ENCODE assay signal across 28 cellular contexts in genomic region chr18:23568265-23568664, GRCh38.
"Had no signal": no experiment of that assay in that cellular context is flagged by ENCODE, and none has a peak within 500 bp of the region (broad histone marks: within the 10 kb centered on the region; RNA-seq: fewer than 3 reads in every experiment).

No MANE protein-coding gene starts in this region.

- FAIRE-seq: bronchial epithelial cell, colon, endometrium, keratinocyte had no signal

- H3K27ac Mint-ChIP-seq: activated CD4-positive, alpha-beta T cell treated with anti-CD3 and anti-CD28 coated beads for 36 hours; T-helper 2 cell treated with Interferon-gamma antibody and Interleukin-4, amounts not matched to agents 5 μg/mL and 100 μg/mL, for 36 hours had no signal

- H3K27ac ChIP-seq: epithelial cell of prostate, gastrocnemius medialis, ovary, right atrium auricular region, spleen, thoracic aorta, uterus had no signal

- H3K4me3 ChIP-seq: gastrocnemius medialis, ovary, right atrium auricular region, spleen, thoracic aorta, uterus had no signal

- H3K4me1 ChIP-seq: uterus had no signal

- H3K27me3 ChIP-seq: gastrocnemius medialis, ovary, right atrium auricular region, spleen, uterus had no signal

- H3K9me3 ChIP-seq: gastrocnemius medialis, ovary, right atrium auricular region, spleen, thoracic aorta, uterus had no signal

- H3K9me3 Mint-ChIP-seq: T-helper 2 cell treated with Interferon-gamma antibody and Interleukin-4, amounts not matched to agents 5 μg/mL and 100 μg/mL, for 36 hours had no signal

- DNase-seq: activated CD4-positive, alpha-beta T cell treated with anti-CD3 and anti-CD28 coated beads for 36 hours; activated CD4-positive, alpha-beta T cell treated with anti-CD3 and anti-CD28 coated beads, Interleukin-2, amount 50 U/mL, for 48 hours; activated CD4-positive, CD25-positive, alpha-beta regulatory T cell; activated CD8-positive, alpha-beta memory T cell treated with anti-CD3 and anti-CD28 coated beads for 24 hours; activated gamma-delta T cell; activated naive CD4-positive, alpha-beta T cell treated with anti-CD3 and anti-CD28 coated beads, Interleukin-2, amount 50 U/mL, for 16 hours; activated T-cell treated with anti-CD3 and anti-CD28 coated beads, Interleukin-2, amount 50 U/mL, for 1 hour; amygdala; dermis blood vessel endothelial cell; effector CD4-positive, alpha-beta T cell; gastrocnemius medialis; glutamatergic neuron; left cardiac atrium; left ventricle myocardium superior; ovary; spleen; stimulated activated naive CD4-positive, alpha-beta T cell treated with Interleukin-2 at 50 U/mL for 16 hours; T-helper 1 cell; trophoblast cell; uterus had no signal

- H3K36me3 ChIP-seq: ovary, uterus had no signal

- H3K27me3 Mint-ChIP-seq: activated CD4-positive, alpha-beta T cell treated with anti-CD3 and anti-CD28 coated beads for 36 hours had no signal

- H3K4me3 Mint-ChIP-seq: activated CD4-positive, alpha-beta T cell treated with anti-CD3 and anti-CD28 coated beads for 36 hours; T-helper 2 cell treated with Interferon-gamma antibody and Interleukin-4, amounts not matched to agents 5 μg/mL and 100 μg/mL, for 36 hours had no signal
